ENCODE assay signal across 7 cellular contexts in genomic region chr2:27212626-27213471, GRCh38. TPM values are rescaled to one million over a fixed set of nuclear protein-coding genes. Genes with fewer than 3 reads are reported as not detected.
A peak's percentile ranks its signal among the peaks of the same experiment; 100 is the strongest.
DNase-seq lines count a peak whose midpoint lies in the region; ATAC-seq, FAIRE-seq and TF ChIP-seq lines count a peak whose summit lies in the region.

No MANE protein-coding gene starts in this region.

- H3K36me3 ChIP-seq in GM06990 (ENCODE audit: control insufficient read depth, insufficient read depth, low read length) (peaks cover 3% of the 10 kb centered on the region), pancreas (no peaks in the 10 kb centered on the region)

- TF ChIP-seq POLR2A in H54 (IDR thresholded peaks at IDR 0.05; ENCODE audit: low read depth, low read length): no peak

- H3K27me3 ChIP-seq in GM06990 (replicated peaks; ENCODE audit: control insufficient read depth, insufficient read depth, low read length) (no peaks in the 10 kb centered on the region), pancreas (no peaks in the 10 kb centered on the region)

- ATAC-seq in pancreas: peak; percentile 7 to 33 (median 18)
- ATAC-seq in GM19467 (IDR thresholded peaks at IDR 0.05; ENCODE audit: unreplicated experiment): no peak

- DNase-seq in GM06990 (ENCODE audit: extremely low read depth, insufficient read length): no peak
- peak; percentile 26 for DNase-seq in H54 (ENCODE audit: insufficient read length, low spot score)
- DNase-seq in NCI-H2227 (lab: John Stamatoyannopoulos, UW; ENCODE audit: unreplicated experiment): peak; percentile 67
- DNase-seq in activated T-helper 1 cell treated with Interleukin-2 at 50 U/mL for 16 hours (ENCODE audit: low read depth): peak; percentile 21
- peak; percentile 50 to 70 for DNase-seq in foreskin fibroblast
- DNase-seq in pancreas: no peak

- intact Hi-C loops in pancreas (cut with DNase I): no loop called here

- TF ChIP-seq CTCF in GM06990 (IDR thresholded peaks at IDR 0.05; ENCODE audit: insufficient read depth, low read length, poor library complexity, severe bottlenecking) (no peak), foreskin fibroblast (IDR thresholded peaks at IDR 0.05; ENCODE audit: low read depth, low read length) (no peak), pancreas (IDR thresholded peaks at IDR 0.05) (no peak)

- H3K4me1 ChIP-seq in pancreas: peaks cover 7 to 14% (median 11%) of the 10 kb centered on the region in 3 donors

- no peaks in the 10 kb centered on the region for H3K9me3 ChIP-seq in pancreas

- FAIRE-seq in H54 (lab: Jason Lieb, UNC): no peak
- FAIRE-seq in pancreas (lab: Jason Lieb, UNC): no peak

- peak overlapping the region; percentile 93 to 98 (median 96) for H3K27ac ChIP-seq in pancreas

- H3K4me3 ChIP-seq in GM06990 (replicated peaks; ENCODE audit: low read depth, low read length) (peak overlapping the region; percentile 99), foreskin fibroblast (ENCODE audit: low read depth in 1 of 2, low read length in 2 of 2) (peak overlapping the region; percentile 67 to 93), pancreas (peak overlapping the region; percentile 69 to 84 (median 84))

- 5% methylated on average over 34 of the region's 34 CpGs for WGBS in pancreas, 2 donors

RNA-seq across cellular contexts. Expression of gene SLC5A6, which starts 0.8 kb away (rescaled TPM):
- total RNA-seq in pancreas: 10 to 100 TPM in 5 of 6 donors, 1 to 10 TPM in 1; 8.3 to 15.3 (median 13.1) TPM
- 10 to 100 TPM; 14.9 to 15.0 TPM for polyA plus RNA-seq in pancreas

RNA-seq across cellular contexts. Expression of gene ATRAID, which starts 1.0 kb away (rescaled TPM):
- 10 to 100 TPM; 38.9 to 56.8 (median 48.6) TPM for total RNA-seq in pancreas
- 100 to 1,000 TPM in 1 of 2 donors, 10 to 100 TPM in 1; 68.1 to 106 TPM for polyA plus RNA-seq in pancreas

RNA-seq across cellular contexts. Expression of gene CAD, which starts 4.3 kb away (rescaled TPM):
- 10 to 100 TPM in 5 of 6 donors, 1 to 10 TPM in 1; 9.6 to 23.4 (median 14.7) TPM for total RNA-seq in pancreas
- polyA plus RNA-seq in pancreas: 10 to 100 TPM; 17.5 to 24.6 TPM

RNA-seq across cellular contexts. Expression of gene SLC30A3, which starts 50.0 kb away (rescaled TPM):
- total RNA-seq in pancreas: under 1 TPM in 1 of 6 donors, not detected in 5; 0.12 TPM
- polyA plus RNA-seq in pancreas: under 1 TPM in 1 of 2 donors, not detected in 1; 0.15 TPM

Comparison
In these comparisons a context has a peak if more than half of its experiments do, and no peak if none do; other contexts are left out.
1. DNase-seq: peak in H54 (single experiment), NCI-H2227 (single experiment), activated T-helper 1 cell treated with Interleukin-2 at 50 U/mL for 16 hours (single experiment) and foreskin fibroblast (2 of 2); none in GM06990 (single experiment) and pancreas (0 of 6).
2. Peak in every context shown above with its lines, with median percentiles within 50 percentile points of each other: H3K4me3 ChIP-seq.